In the genomic region with DNA sequence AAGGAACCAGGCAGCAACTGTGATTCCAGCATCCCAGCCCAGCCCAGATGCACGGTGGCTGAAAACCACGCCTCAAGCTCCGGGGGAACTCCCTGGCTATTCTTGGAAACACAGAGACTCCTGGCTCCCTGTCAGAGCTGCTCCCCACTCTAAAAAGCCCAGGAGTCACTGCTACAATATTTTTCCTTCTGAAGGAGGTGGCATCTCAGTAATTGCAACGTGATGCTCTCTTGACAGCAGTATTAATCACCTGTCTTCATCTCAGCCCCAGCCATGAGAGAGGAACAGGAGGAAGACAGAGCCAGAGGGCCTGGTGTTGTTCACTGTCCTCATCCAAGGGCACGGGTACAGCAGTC, we compare ENCODE assay signal across 15 cellular contexts. TPM values are rescaled to one million over a fixed set of nuclear protein-coding genes. Genes with fewer than 3 reads are reported as not detected.
DNase-seq lines count a peak whose midpoint lies in the region; ATAC-seq, FAIRE-seq and TF ChIP-seq lines count a peak whose summit lies in the region.
"Had no signal": no experiment of that assay in that cellular context is flagged by ENCODE, and none has a peak within 500 bp of the region (broad histone marks: within the 10 kb centered on the region; RNA-seq: fewer than 3 reads in every experiment).

No MANE protein-coding gene starts in this region.

- H3K36me3 Mint-ChIP-seq in type B pancreatic cell, result no peaks in the 10 kb centered on the region
- H3K36me3 Mint-ChIP-seq: CD14-positive monocyte had no signal

- peaks cover 6% of the 10 kb centered on the region for H3K4me1 Mint-ChIP-seq in type B pancreatic cell (ENCODE audit: unreplicated experiment)
- H3K4me1 Mint-ChIP-seq: CD14-positive monocyte had no signal

- H3K36me3 ChIP-seq in SJSA1, result no peaks in the 10 kb centered on the region
- H3K36me3 ChIP-seq in body of pancreas (replicated peaks in 1 of 2; ENCODE audit: insufficient read depth in 1 of 2, low read depth in 2 of 2), result no peaks in the 10 kb centered on the region

- H3K27me3 ChIP-seq in SJSA1 (replicated peaks), result no peaks in the 10 kb centered on the region
- H3K27me3 ChIP-seq in body of pancreas, result no peaks in the 10 kb centered on the region

- no peak overlapping the region for H3K27ac Mint-ChIP-seq in type B pancreatic cell
- H3K27ac Mint-ChIP-seq: HFFc6 had no signal

- 55 to 69% methylated on average over 4 to 5 of the region's 5 CpGs for WGBS in body of pancreas, 2 donors

- intact Hi-C loops in posterior vena cava (cut with DNase I) (no loop called here), body of pancreas (cut with DNase I) (no loop called here)

- TF ChIP-seq POLR2A in H54 (IDR thresholded peaks at IDR 0.05; ENCODE audit: low read depth, low read length) (no peak), body of pancreas (IDR thresholded peaks at IDR 0.05) (no peak)

- no peak for FAIRE-seq in H54 (lab: Jason Lieb, UNC)

- H3K4me1 ChIP-seq in SJSA1 (replicated peaks) (peaks cover 37% of the 10 kb centered on the region), body of pancreas (no peaks in the 10 kb centered on the region)

- peaks cover 30% of the 10 kb centered on the region for H3K27me3 Mint-ChIP-seq in type B pancreatic cell

- peak; percentile 28 for DNase-seq in H54 (ENCODE audit: insufficient read length, low spot score)
- DNase-seq in SJSA1 (ENCODE audit: low read depth in 1 of 2, low spot score in 2 of 2), result no peak
- peak; percentile 18 for DNase-seq in posterior vena cava (ENCODE audit: low spot score)
- no peak for DNase-seq in epidermal melanocyte (ENCODE audit: insufficient read length, low spot score)
- no peak for DNase-seq in body of pancreas
- no peak for DNase-seq in type B pancreatic cell (ENCODE audit: extremely low spot score, unreplicated experiment)
- DNase-seq: AML-193, MV-4-11, NCI-H2029, NCI-H510A treated with DMSO at 0.1 percent for 48 hours, Right ventricle myocardium superior had no signal

- peak; percentile 5 for ATAC-seq in esophagus mucosa
- no peak for ATAC-seq in body of pancreas
- ATAC-seq: Panc1 had no signal

- H3K9me3 Mint-ChIP-seq in type B pancreatic cell, result no peaks in the 10 kb centered on the region
- H3K9me3 Mint-ChIP-seq: CD14-positive monocyte had no signal

- H3K9me3 ChIP-seq in SJSA1 (replicated peaks) (no peaks in the 10 kb centered on the region), body of pancreas (no peaks in the 10 kb centered on the region)

- H3K4me3 ChIP-seq in SJSA1 (no peak overlapping the region), body of pancreas (no peak overlapping the region)

- H3K27ac ChIP-seq in SJSA1 (0 out of 2 replicates have a peak overlapping the region, but pooled peaks have one; percentile 34), body of pancreas (no peak overlapping the region)

- TF ChIP-seq CTCF in body of pancreas (IDR thresholded peaks at IDR 0.05) (no peak), type B pancreatic cell (conservative IDR thresholded peaks at IDR 0.05) (no peak)

- H3K4me3 Mint-ChIP-seq in type B pancreatic cell, result no peak overlapping the region
- H3K4me3 Mint-ChIP-seq: CD14-positive monocyte, HFFc6 had no signal

RNA-seq across cellular contexts. Expression of a gene that starts 26.9 kb away (rescaled TPM):
- not detected in 2 replicates for total RNA-seq in SJSA1 (2014; rRNA removed; shearing (Covaris generic))
- 0.08 TPM for total RNA-seq in esophagus mucosa
- under 1 TPM; 0.29 to 0.51 TPM for total RNA-seq in posterior vena cava
- total RNA-seq in body of pancreas, result under 1 TPM in 1 of 2 donors, not detected in 1; 0.26 TPM
- 0.50 and 3.7 TPM in 2 replicates for total RNA-seq in type B pancreatic cell (ENCODE audit: low replicate concordance)
- total RNA-seq: HFFc6, Right ventricle myocardium superior had no signal

Comparison
In these comparisons a context has a peak if more than half of its experiments do, and no peak if none do; other contexts are left out.
1. DNase-seq: peak in H54 (single experiment) and posterior vena cava (single experiment); none in SJSA1 (0 of 2), epidermal melanocyte (single experiment), body of pancreas (0 of 4) and type B pancreatic cell (single experiment).